In the genomic region with DNA sequence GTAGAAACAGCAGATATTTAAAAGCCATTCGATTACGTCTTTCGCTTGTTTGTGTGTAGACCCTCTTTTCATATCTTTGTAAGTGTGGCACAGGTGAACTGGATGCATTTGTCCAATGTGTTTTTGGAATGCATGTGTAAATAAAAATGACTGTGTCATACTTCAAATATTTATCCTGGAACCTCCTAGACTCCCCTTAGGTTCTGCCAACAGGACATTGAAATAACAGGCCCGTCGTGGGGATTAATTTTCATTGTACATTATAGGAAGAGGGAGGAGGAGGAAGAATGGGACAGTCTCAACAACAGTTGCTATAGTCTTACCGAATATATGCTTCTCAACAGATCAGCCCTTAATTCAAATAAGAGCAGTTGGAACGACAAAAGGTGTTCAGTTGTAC, we compare ENCODE assay signal across 29 cellular contexts.
"Had no signal": no experiment of that assay in that cellular context is flagged by ENCODE, and none has a peak within 500 bp of the region (broad histone marks: within the 10 kb centered on the region; RNA-seq: fewer than 3 reads in every experiment).

No MANE protein-coding gene starts in this region.

- H3K9me3 ChIP-seq: colonic mucosa, esophagus squamous epithelium, gastroesophageal sphincter had no signal

- H3K4me3 ChIP-seq: cardiac muscle cell, colonic mucosa, gastroesophageal sphincter had no signal

- H3K27ac Mint-ChIP-seq: activated B cell treated with CpG ODN at 0.5 μM for 24 hours; activated CD8-positive, alpha-beta T cell treated with anti-CD3 and anti-CD28 coated beads for 36 hours; activated naive CD8-positive, alpha-beta T cell; activated T-helper 17 cell treated with anti-CD3 and anti-CD28 coated beads, Interleukin-2, amount 50 U/mL, for 72 hours; T-helper 1 cell treated with Interleukin-12 subunit alpha and Interleukin-12 subunit beta and Interleukin-4 antibody, amounts not matched to agents 30 μg/mL and 1 μg/mL, for 36 hours had no signal

- H3K36me3 ChIP-seq: brain microvascular endothelial cell, cardiac muscle cell, colonic mucosa, esophagus squamous epithelium, gastroesophageal sphincter, WERI-Rb-1 had no signal

- H3K9me3 Mint-ChIP-seq: activated B cell treated with CpG ODN at 0.5 μM for 24 hours; activated CD8-positive, alpha-beta T cell treated with anti-CD3 and anti-CD28 coated beads for 36 hours; activated T-cell treated with anti-CD3 and anti-CD28 coated beads, Interleukin-2, amount 50 U/mL, for 4 hours; T-helper 1 cell treated with Interleukin-12 subunit alpha and Interleukin-12 subunit beta and Interleukin-4 antibody, amounts not matched to agents 30 μg/mL and 1 μg/mL, for 36 hours had no signal

- H3K4me3 Mint-ChIP-seq: activated B cell treated with CpG ODN at 0.5 μM for 24 hours; activated CD8-positive, alpha-beta T cell treated with anti-CD3 and anti-CD28 coated beads for 36 hours; activated naive CD8-positive, alpha-beta T cell; activated T-cell treated with anti-CD3 and anti-CD28 coated beads, Interleukin-2, amount 50 U/mL, for 4 hours; activated T-helper 17 cell treated with anti-CD3 and anti-CD28 coated beads, Interleukin-2, amount 50 U/mL, for 72 hours; T-helper 1 cell treated with Interleukin-12 subunit alpha and Interleukin-12 subunit beta and Interleukin-4 antibody, amounts not matched to agents 30 μg/mL and 1 μg/mL, for 36 hours had no signal

- ATAC-seq: activated CD4-positive, CD25-positive, alpha-beta regulatory T cell treated with anti-CD3 and anti-CD28 coated beads, Interleukin-2, amount 50 U/mL, for 24 hours; activated CD8-positive, alpha-beta T cell treated with anti-CD3 and anti-CD28 coated beads for 36 hours; activated T-cell treated with anti-CD3 and anti-CD28 coated beads, Interleukin-2, amount 50 U/mL, for 4 hours; activated T-helper 17 cell treated with anti-CD3 and anti-CD28 coated beads, Interleukin-2, amount 50 U/mL, for 72 hours; gastroesophageal sphincter had no signal

- DNase-seq: activated B cell treated with CpG ODN at 0.5 μM for 24 hours; activated CD4-positive, alpha-beta T cell treated with anti-CD3 and anti-CD28 coated beads for 48 hours; activated CD4-positive, alpha-beta T cell treated with anti-CD3 and anti-CD28 coated beads, Interleukin-2, amount 50 U/mL, for 1 hour; activated CD4-positive, alpha-beta T cell treated with anti-CD3 and anti-CD28 coated beads, Interleukin-2, amount 50 U/mL, for 48 hours; activated CD8-positive, alpha-beta memory T cell treated with anti-CD3 and anti-CD28 coated beads for 24 hours; activated CD8-positive, alpha-beta T cell treated with anti-CD3 and anti-CD28 coated beads for 36 hours; activated effector memory CD4-positive, alpha-beta T cell treated with Interleukin-2 at 50 U/mL for 16 hours; activated gamma-delta T cell treated with Interleukin-2 at 50 U/mL for 16 hours; activated naive CD4-positive, alpha-beta T cell treated with anti-CD3 and anti-CD28 coated beads, Interleukin-2, amount 50 U/mL, for 16 hours; activated naive CD4-positive, alpha-beta T cell treated with Interleukin-2 at 50 U/mL for 16 hours; activated T-cell treated with anti-CD3 and anti-CD28 coated beads, Interleukin-2, amount 50 U/mL, for 4 hours; amniotic stem cell; anterior cingulate cortex; brain microvascular endothelial cell; central memory CD4-positive, alpha-beta T cell; cerebellar nuclear complex; colonic mucosa; effector CD8-positive, alpha-beta T cell; esophagus squamous epithelium; foreskin melanocyte; T-helper 9 cell; WERI-Rb-1 had no signal

- H3K27ac ChIP-seq: brain microvascular endothelial cell, cardiac muscle cell, colonic mucosa, epithelial cell of prostate, esophagus squamous epithelium, gastroesophageal sphincter, WERI-Rb-1 had no signal
